8 cellular contexts compared by ENCODE assay signal in genomic region chr17:38735161-38735997, GRCh38. TPM values are rescaled to one million over a fixed set of nuclear protein-coding genes. Genes with fewer than 3 reads are reported as not detected.
DNase-seq lines count a peak whose midpoint lies in the region; ATAC-seq and TF ChIP-seq lines count a peak whose summit lies in the region.

No MANE protein-coding gene starts in this region.

- H3K4me1 Mint-ChIP-seq in CD14-positive monocyte: peaks cover 25% of the 10 kb centered on the region

- no peak overlapping the region for H3K4me3 ChIP-seq in astrocyte of the spinal cord (ENCODE audit: low read depth, low read length)

- H3K9me3 Mint-ChIP-seq in CD14-positive monocyte: no peaks in the 10 kb centered on the region

- in situ Hi-C loops in astrocyte of the spinal cord (cut with HindIII; ENCODE audit: low sequenced_read_pairs): no loop called here

- DNase-seq in CD14-positive monocyte (ENCODE audit: low spot score): no peak
- peak; percentile 68 for DNase-seq in HK-2 (ENCODE audit: unreplicated experiment)
- DNase-seq in T1000 (lab: John Stamatoyannopoulos, UW): peak; percentile 26
- DNase-seq in astrocyte of the spinal cord (ENCODE audit: low read depth, low spot score): no peak
- DNase-seq in islet precursor cell: peak; percentile 81
- peak; percentile 67 to 80 for DNase-seq in stimulated activated CD4-positive, alpha-beta T cell treated with anti-CD3 and anti-CD28 coated beads, Interleukin-4, amount 100 ng/mL, for 4 hours

- H3K27ac Mint-ChIP-seq in CD14-positive monocyte: no peak overlapping the region

- H3K36me3 Mint-ChIP-seq in CD14-positive monocyte: peaks cover 15 to 18% of the 10 kb centered on the region in 2 donors

- intact Hi-C loops in CD14-positive monocyte (cut with micrococcal nuclease): loop anchor here (2.0 kb wide), 1 partner anchor 59 kb away; no protein-coding TSS in a partner anchor

- no peak overlapping the region for H3K4me3 Mint-ChIP-seq in CD14-positive monocyte

- ATAC-seq in GM18858 (IDR thresholded peaks at IDR 0.05; ENCODE audit: unreplicated experiment): no peak
- no peak for ATAC-seq in GM18907 (IDR thresholded peaks at IDR 0.05; ENCODE audit: unreplicated experiment)

- TF ChIP-seq CTCF in CD14-positive monocyte (IDR thresholded peaks at IDR 0.05) (peak; percentile 94), astrocyte of the spinal cord (IDR thresholded peaks at IDR 0.05; ENCODE audit: low read depth, low read length) (peak; percentile 95)

- H3K27me3 Mint-ChIP-seq in CD14-positive monocyte (ENCODE audit: low read depth in 3 of 3): peaks cover 13 to 23% (median 21%) of the 10 kb centered on the region in 3 donors

RNA-seq across cellular contexts. Expression of gene CISD3, which starts 5.2 kb away (rescaled TPM):
- 10 to 100 TPM; 53.4 to 61.2 TPM for polyA plus RNA-seq in CD14-positive monocyte

RNA-seq across cellular contexts. Expression of gene PCGF2, which starts 12.8 kb away (rescaled TPM):
- polyA plus RNA-seq in CD14-positive monocyte: not detected

RNA-seq across cellular contexts. Expression of gene PSMB3, which starts 17.2 kb away (rescaled TPM):
- 100 to 1,000 TPM; 625 to 689 TPM for polyA plus RNA-seq in CD14-positive monocyte

RNA-seq across cellular contexts. Expression of gene MLLT6, which starts 30.3 kb away (rescaled TPM):
- under 1 TPM; 0.72 to 0.82 TPM for polyA plus RNA-seq in CD14-positive monocyte

Comparison
In these comparisons a context has a peak if more than half of its experiments do, and no peak if none do; other contexts are left out.
1. DNase-seq: peak in HK-2 (single experiment), T1000 (single experiment), islet precursor cell (single experiment) and stimulated activated CD4-positive, alpha-beta T cell treated with anti-CD3 and anti-CD28 coated beads, Interleukin-4, amount 100 ng/mL, for 4 hours (2 of 2); none in CD14-positive monocyte (single experiment) and astrocyte of the spinal cord (single experiment).